ENCODE assay signal across 1 cellular context in genomic region chr7:139359366-139360209, GRCh38.
TF ChIP-seq lines count a peak whose summit lies in the region.

A gene with protein sequence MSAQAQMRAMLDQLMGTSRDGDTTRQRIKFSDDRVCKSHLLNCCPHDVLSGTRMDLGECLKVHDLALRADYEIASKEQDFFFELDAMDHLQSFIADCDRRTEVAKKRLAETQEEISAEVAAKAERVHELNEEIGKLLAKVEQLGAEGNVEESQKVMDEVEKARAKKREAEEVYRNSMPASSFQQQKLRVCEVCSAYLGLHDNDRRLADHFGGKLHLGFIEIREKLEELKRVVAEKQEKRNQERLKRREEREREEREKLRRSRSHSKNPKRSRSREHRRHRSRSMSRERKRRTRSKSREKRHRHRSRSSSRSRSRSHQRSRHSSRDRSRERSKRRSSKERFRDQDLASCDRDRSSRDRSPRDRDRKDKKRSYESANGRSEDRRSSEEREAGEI (plus strand): TSS chr7:139359894. CDS start chr7:139360262, 368 bp downstream.

TF ChIP-seq in HepG2, 621 proteins besides CTCF, POLR2A, EP300 and RAD21 (continued from another document):
- TF ChIP-seq, protein P1, sequence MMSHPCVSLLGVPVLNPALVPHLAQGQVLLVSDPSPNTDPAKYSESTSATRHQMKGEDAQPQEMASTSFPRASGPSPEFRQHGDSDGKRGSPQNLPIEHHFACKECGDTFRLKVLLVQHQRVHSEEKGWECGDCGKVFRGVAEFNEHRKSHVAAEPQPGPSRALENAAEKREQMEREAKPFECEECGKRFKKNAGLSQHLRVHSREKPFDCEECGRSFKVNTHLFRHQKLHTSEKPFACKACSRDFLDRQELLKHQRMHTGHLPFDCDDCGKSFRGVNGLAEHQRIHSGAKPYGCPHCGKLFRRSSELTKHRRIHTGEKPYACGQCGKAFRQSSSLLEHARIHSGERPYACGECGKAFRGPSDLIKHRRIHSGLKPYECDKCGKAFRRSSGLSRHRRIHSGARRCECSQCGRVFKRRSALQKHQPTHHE (CRISPR knock-in tag; IDR thresholded peaks at IDR 0.05; ENCODE audit: borderline replicate concordance) = peak; percentile 57; the same call in 1 of the 2 replicates
- TF ChIP-seq GLI4 (CRISPR knock-in tag; IDR thresholded peaks at IDR 0.05; ENCODE audit: borderline replicate concordance) (peak; percentile 44; the same call in 1 of the 2 replicates), ZNF230 (CRISPR knock-in tag; IDR thresholded peaks at IDR 0.05) (peak; percentile 97), DNMT1 (CRISPR knock-in tag; IDR thresholded peaks at IDR 0.05) (peak; percentile 77; the same call in 1 of the 2 replicates), CREM (IDR thresholded peaks at IDR 0.05) (peak; percentile 48; the same call in 1 of the 2 replicates), CREM (CRISPR knock-in tag; IDR thresholded peaks at IDR 0.05) (no peak), ZFP37 (CRISPR knock-in tag; IDR thresholded peaks at IDR 0.05; ENCODE audit: borderline replicate concordance) (peak; percentile 58; the same call in 1 of the 2 replicates), ZIK1 (CRISPR knock-in tag; IDR thresholded peaks at IDR 0.05; ENCODE audit: borderline replicate concordance, low read depth) (peak; percentile 66), GPBP1L1 (CRISPR knock-in tag; IDR thresholded peaks at IDR 0.05) (no peak), ZNF7 (CRISPR knock-in tag; IDR thresholded peaks at IDR 0.05) (0 out of 2 replicates have a peak, but pooled peaks have one; percentile 11), ZNF564 (CRISPR knock-in tag; IDR thresholded peaks at IDR 0.05) (peak; percentile 68)
